Comparison of ENCODE assay signal across 32 cellular contexts in the genomic region with DNA sequence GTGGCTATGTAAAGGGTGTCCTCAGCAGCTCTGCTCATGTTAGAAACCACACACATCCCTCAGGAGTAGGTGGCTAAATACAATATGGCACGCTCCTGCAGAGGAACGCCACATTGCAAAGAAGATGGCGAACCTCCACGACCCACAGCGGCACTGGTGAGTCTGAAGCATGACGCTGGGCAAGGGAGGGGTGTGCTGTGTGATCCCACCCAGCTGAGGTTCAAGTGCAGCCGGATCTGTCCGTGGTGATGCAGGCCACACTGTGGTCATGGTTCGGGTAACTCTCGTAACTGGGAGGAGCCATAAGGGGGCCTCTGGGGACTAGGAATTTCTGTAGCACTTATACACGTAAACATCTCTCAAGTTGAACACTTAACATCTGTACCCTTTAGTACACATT. TPM values are rescaled to one million over a fixed set of nuclear protein-coding genes. Genes with fewer than 3 reads are reported as not detected.
DNase-seq lines count a peak whose midpoint lies in the region; ATAC-seq, FAIRE-seq and TF ChIP-seq lines count a peak whose summit lies in the region.
"Had no signal": no experiment of that assay in that cellular context is flagged by ENCODE, and none has a peak within 500 bp of the region (broad histone marks: within the 10 kb centered on the region; RNA-seq: fewer than 3 reads in every experiment).

No MANE protein-coding gene starts in this region.

- H3K27me3 Mint-ChIP-seq in type B pancreatic cell, result no peaks in the 10 kb centered on the region
- H3K27me3 Mint-ChIP-seq: activated CD4-positive, alpha-beta T cell treated with anti-CD3 and anti-CD28 coated beads, Interleukin-2, amount 10 ng/mL, durations not matched to agents 7 days and 5 days; activated CD8-positive, alpha-beta memory T cell treated with anti-CD3 and anti-CD28 coated beads, Interleukin-2, amount 10 ng/mL, durations not matched to agents 7 days and 5 days; activated naive CD8-positive, alpha-beta T cell treated with anti-CD3 and anti-CD28 coated beads, Interleukin-2, amount 10 ng/mL, durations not matched to agents 7 days and 5 days; activated T-helper 17 cell treated with anti-CD3 and anti-CD28 coated beads, Interleukin-2, amount 50 U/mL, for 72 hours; stimulated activated naive CD8-positive, alpha-beta T cell treated with anti-CD3 and anti-CD28 coated beads, Interleukin-15, Interleukin-2, amounts not matched to agents 100 ng/mL and 50 ng/mL, for 24 hours had no signal

- H3K4me1 Mint-ChIP-seq in type B pancreatic cell (ENCODE audit: unreplicated experiment), result peaks cover 6% of the 10 kb centered on the region
- H3K4me1 Mint-ChIP-seq: activated CD4-positive, alpha-beta T cell treated with anti-CD3 and anti-CD28 coated beads, Interleukin-2, amount 10 ng/mL, durations not matched to agents 7 days and 5 days; activated naive CD8-positive, alpha-beta T cell treated with anti-CD3 and anti-CD28 coated beads, Interleukin-2, amount 10 ng/mL, durations not matched to agents 7 days and 5 days; activated T-helper 17 cell treated with anti-CD3 and anti-CD28 coated beads, Interleukin-2, amount 50 U/mL, for 72 hours had no signal

- H3K27ac ChIP-seq in C4-2B (peak overlapping the region; percentile 91; the same call in 1 of the 2 replicates), brain microvascular endothelial cell (no peak overlapping the region), substantia nigra (ENCODE audit: low read depth, low read length, poor library complexity, severe bottlenecking) (no peak overlapping the region)
- H3K27ac ChIP-seq: hepatocyte, lower lobe of right lung, PC-9 had no signal

- no peak overlapping the region for H3K4me3 Mint-ChIP-seq in type B pancreatic cell
- H3K4me3 Mint-ChIP-seq: activated CD4-positive, alpha-beta T cell treated with anti-CD3 and anti-CD28 coated beads, Interleukin-2, amount 10 ng/mL, durations not matched to agents 7 days and 5 days; activated CD8-positive, alpha-beta memory T cell treated with anti-CD3 and anti-CD28 coated beads, Interleukin-2, amount 10 ng/mL, durations not matched to agents 7 days and 5 days; activated naive CD8-positive, alpha-beta T cell treated with anti-CD3 and anti-CD28 coated beads, Interleukin-2, amount 10 ng/mL, durations not matched to agents 7 days and 5 days; activated T-helper 17 cell treated with anti-CD3 and anti-CD28 coated beads, Interleukin-2, amount 50 U/mL, for 72 hours; stimulated activated naive CD8-positive, alpha-beta T cell treated with anti-CD3 and anti-CD28 coated beads, Interleukin-15, Interleukin-2, amounts not matched to agents 100 ng/mL and 50 ng/mL, for 24 hours had no signal

- H3K36me3 ChIP-seq in bronchial epithelial cell (ENCODE audit: control insufficient read depth, insufficient read depth, low read length) (no peaks in the 10 kb centered on the region), brain microvascular endothelial cell (replicated peaks) (no peaks in the 10 kb centered on the region)

- no peak overlapping the region for H3K27ac Mint-ChIP-seq in type B pancreatic cell
- H3K27ac Mint-ChIP-seq: activated CD4-positive, alpha-beta T cell treated with anti-CD3 and anti-CD28 coated beads, Interleukin-2, amount 10 ng/mL, durations not matched to agents 7 days and 5 days; activated CD8-positive, alpha-beta memory T cell treated with anti-CD3 and anti-CD28 coated beads, Interleukin-2, amount 10 ng/mL, durations not matched to agents 7 days and 5 days; activated naive CD8-positive, alpha-beta T cell treated with anti-CD3 and anti-CD28 coated beads, Interleukin-2, amount 10 ng/mL, durations not matched to agents 7 days and 5 days; activated T-helper 17 cell treated with anti-CD3 and anti-CD28 coated beads, Interleukin-2, amount 50 U/mL, for 72 hours; stimulated activated naive CD8-positive, alpha-beta T cell treated with anti-CD3 and anti-CD28 coated beads, Interleukin-15, Interleukin-2, amounts not matched to agents 100 ng/mL and 50 ng/mL, for 24 hours had no signal

- FAIRE-seq in bronchial epithelial cell (lab: Jason Lieb, UNC), result peak; percentile 7
- FAIRE-seq: colon, frontal cortex had no signal

- H3K27me3 ChIP-seq in bronchial epithelial cell (ENCODE audit: control insufficient read depth, insufficient read depth, low read length) (peaks cover 1% of the 10 kb centered on the region), brain microvascular endothelial cell (replicated peaks) (no peaks in the 10 kb centered on the region)
- H3K27me3 ChIP-seq: hepatocyte, upper lobe of left lung had no signal

- ATAC-seq in HG03045 (IDR thresholded peaks at IDR 0.05; ENCODE audit: unreplicated experiment) (peak; percentile 49), sciatic nerve (no peak)
- ATAC-seq: activated CD8-positive, alpha-beta memory T cell treated with anti-CD3 and anti-CD28 coated beads, Interleukin-2, amount 10 ng/mL, durations not matched to agents 7 days and 5 days; activated T-helper 17 cell treated with anti-CD3 and anti-CD28 coated beads, Interleukin-2, amount 50 U/mL, for 72 hours; esophagus mucosa; lower lobe of right lung had no signal

- TF ChIP-seq CTCF in C4-2B (conservative IDR thresholded peaks at IDR 0.05) (no peak), bronchial epithelial cell (IDR thresholded peaks at IDR 0.05; ENCODE audit: insufficient read depth, low read length, severe bottlenecking) (no peak), brain microvascular endothelial cell (IDR thresholded peaks at IDR 0.05; ENCODE audit: low read depth, low read length, missing control alignments) (no peak), type B pancreatic cell (conservative IDR thresholded peaks at IDR 0.05) (no peak)

- intact Hi-C loops in sciatic nerve (cut with DNase I), result no loop called here

- DNase-seq in bronchial epithelial cell (ENCODE audit: low read depth), result no peak
- DNase-seq in sciatic nerve (ENCODE audit: low spot score), result peak; percentile 36
- no peak for DNase-seq in brain microvascular endothelial cell
- DNase-seq in AML-193 (lab: John Stamatoyannopoulos, UW), result no peak
- DNase-seq in type B pancreatic cell (ENCODE audit: extremely low spot score, unreplicated experiment), result no peak
- DNase-seq in substantia nigra (lab: John Stamatoyannopoulos, UW), result no peak
- DNase-seq: activated CD4-positive, alpha-beta T cell treated with anti-CD3 and anti-CD28 coated beads, Interleukin-2, amount 10 ng/mL, durations not matched to agents 7 days and 5 days; activated CD8-positive, alpha-beta memory T cell treated with anti-CD3 and anti-CD28 coated beads, Interleukin-2, amount 10 ng/mL, durations not matched to agents 7 days and 5 days; activated naive CD8-positive, alpha-beta T cell treated with anti-CD3 and anti-CD28 coated beads, Interleukin-2, amount 10 ng/mL, durations not matched to agents 7 days and 5 days; C1 segment of cervical spinal cord; DMS153; effector memory CD4-positive, alpha-beta T cell; HCEC 1CT; Kasumi-1; lower lobe of right lung; NCI-H1048; NCI-H1930; NCI-H226; nucleus accumbens; PC-9; stimulated activated CD4-positive, alpha-beta T cell treated with anti-CD3 and anti-CD28 coated beads, Interleukin-12 subunit alpha, Interleukin-12 subunit beta, amount 100 ng/mL, for 4 hours; stimulated activated CD4-positive, alpha-beta T cell treated with anti-CD3 and anti-CD28 coated beads, Interleukin-4, amount 100 ng/mL, for 4 hours had no signal

- in situ Hi-C loops in brain microvascular endothelial cell (cut with HindIII; ENCODE audit: low pct_ligation_motif_present, low sequenced_read_pairs), result no loop called here

- H3K9me3 Mint-ChIP-seq in type B pancreatic cell, result no peaks in the 10 kb centered on the region
- H3K9me3 Mint-ChIP-seq: activated CD4-positive, alpha-beta T cell treated with anti-CD3 and anti-CD28 coated beads, Interleukin-2, amount 10 ng/mL, durations not matched to agents 7 days and 5 days; activated naive CD8-positive, alpha-beta T cell treated with anti-CD3 and anti-CD28 coated beads, Interleukin-2, amount 10 ng/mL, durations not matched to agents 7 days and 5 days; activated T-helper 17 cell treated with anti-CD3 and anti-CD28 coated beads, Interleukin-2, amount 50 U/mL, for 72 hours; stimulated activated naive CD8-positive, alpha-beta T cell treated with anti-CD3 and anti-CD28 coated beads, Interleukin-15, Interleukin-2, amounts not matched to agents 100 ng/mL and 50 ng/mL, for 24 hours had no signal

- H3K36me3 Mint-ChIP-seq in type B pancreatic cell, result no peaks in the 10 kb centered on the region

- H3K4me3 ChIP-seq in bronchial epithelial cell (ENCODE audit: low read depth, low read length), result no peak overlapping the region
- H3K4me3 ChIP-seq in brain microvascular endothelial cell (ENCODE audit: low read depth, low read length), result no peak overlapping the region
- H3K4me3 ChIP-seq: hepatocyte, lower lobe of right lung, PC-9, upper lobe of left lung had no signal

RNA-seq across cellular contexts. Expression of a gene that starts 23.4 kb away (rescaled TPM):
- 207 and 221 TPM in 2 replicates for total RNA-seq in bronchial epithelial cell
- 47.3 TPM for total RNA-seq in sciatic nerve
- total RNA-seq in type B pancreatic cell (ENCODE audit: low replicate concordance), result 71.6 and 72.8 TPM in 2 replicates

RNA-seq across cellular contexts. Expression of a gene that starts 42.0 kb away (rescaled TPM):
- total RNA-seq in bronchial epithelial cell, result 0.64 and 1.8 TPM in 2 replicates
- total RNA-seq in sciatic nerve, result 27.4 TPM
- 22.2 and 27.5 TPM in 2 replicates for total RNA-seq in type B pancreatic cell (ENCODE audit: low replicate concordance)
- total RNA-seq: G401 had no signal
